In genomic region chr5:16665611-16666010, GRCh38 we compare ENCODE assay signal across 13 cellular contexts.
"Had no signal": no experiment of that assay in that cellular context is flagged by ENCODE, and none has a peak within 500 bp of the region (broad histone marks: within the 10 kb centered on the region; RNA-seq: fewer than 3 reads in every experiment).

No MANE protein-coding gene starts in this region.

- H3K4me3 ChIP-seq: left lung, skin epidermis, thyroid gland had no signal

- H3K27ac ChIP-seq: left lung, skin epidermis, thyroid gland had no signal

- ATAC-seq: activated CD4-positive, CD25-positive, alpha-beta regulatory T cell treated with anti-CD3 and anti-CD28 coated beads, Interleukin-2, amount 50 U/mL, for 24 hours; left lung had no signal

- H3K27me3 ChIP-seq: left lung, pancreas, thyroid gland had no signal

- DNase-seq: activated T-cell treated with anti-CD3 and anti-CD28 coated beads, Interleukin-2, amount 50 U/mL, for 1 hour; effector memory CD4-positive, alpha-beta T cell; erythroblast; left lung; mesendoderm; pancreas; retina; T-helper 2 cell; thyroid gland had no signal

- H3K9me3 ChIP-seq: left lung, pancreas, thyroid gland had no signal

- H3K27me3 Mint-ChIP-seq: activated naive CD4-positive, alpha-beta T cell treated with anti-CD3 and anti-CD28 coated beads, Interleukin-2, amount 50 U/mL, for 24 hours; central memory CD8-positive, alpha-beta T cell had no signal

- H3K27ac Mint-ChIP-seq: activated naive CD4-positive, alpha-beta T cell treated with anti-CD3 and anti-CD28 coated beads, Interleukin-2, amount 50 U/mL, for 24 hours had no signal

- H3K36me3 Mint-ChIP-seq: activated naive CD4-positive, alpha-beta T cell treated with anti-CD3 and anti-CD28 coated beads, Interleukin-2, amount 50 U/mL, for 24 hours had no signal

- H3K4me1 Mint-ChIP-seq: central memory CD8-positive, alpha-beta T cell had no signal

- H3K9me3 Mint-ChIP-seq: activated naive CD4-positive, alpha-beta T cell treated with anti-CD3 and anti-CD28 coated beads, Interleukin-2, amount 50 U/mL, for 24 hours; central memory CD8-positive, alpha-beta T cell had no signal

- H3K4me3 Mint-ChIP-seq: activated naive CD4-positive, alpha-beta T cell treated with anti-CD3 and anti-CD28 coated beads, Interleukin-2, amount 50 U/mL, for 24 hours; central memory CD8-positive, alpha-beta T cell had no signal
